In the genomic region with DNA sequence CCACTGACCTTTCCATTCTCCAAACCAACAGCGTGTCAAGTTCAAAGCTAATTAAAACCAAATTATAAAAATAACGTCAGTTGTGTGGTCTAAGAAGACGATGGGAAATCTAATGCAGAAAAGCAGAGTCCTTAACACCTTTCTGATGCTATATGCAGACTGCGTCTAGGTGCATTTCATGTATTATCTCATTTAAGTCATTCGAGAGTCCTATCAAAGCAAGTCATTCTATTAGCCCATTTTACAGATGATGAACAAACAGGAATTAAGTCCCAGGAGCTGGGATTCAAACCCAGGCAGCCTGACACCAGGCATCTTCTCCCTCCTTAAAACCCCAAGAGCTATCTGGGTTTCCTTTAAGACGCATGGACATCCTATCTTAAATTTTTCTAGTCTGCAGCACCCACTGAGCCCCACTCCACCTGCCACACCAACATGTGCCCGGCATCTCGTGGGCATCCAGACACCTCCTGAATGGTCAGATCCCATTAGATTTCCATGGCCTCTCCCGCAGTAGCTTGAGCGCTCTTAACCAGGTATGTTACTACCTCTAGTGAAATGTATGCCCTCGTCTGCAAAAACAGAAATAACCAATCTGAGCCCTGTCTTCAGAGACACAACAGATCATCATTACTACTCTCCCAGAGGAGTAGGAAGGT, we compare ENCODE assay signal across 20 cellular contexts.
A peak's percentile ranks its signal among the peaks of the same experiment; 100 is the strongest.
DNase-seq lines count a peak whose midpoint lies in the region; ATAC-seq and TF ChIP-seq lines count a peak whose summit lies in the region.
"Had no signal": no experiment of that assay in that cellular context is flagged by ENCODE, and none has a peak within 500 bp of the region (broad histone marks: within the 10 kb centered on the region; RNA-seq: fewer than 3 reads in every experiment).

No MANE protein-coding gene starts in this region.

- no peak for TF ChIP-seq POLR2A in gastroesophageal sphincter (IDR thresholded peaks at IDR 0.05)
- no peak for TF ChIP-seq POLR2A in prostate gland (IDR thresholded peaks at IDR 0.05)

- ATAC-seq in natural killer cell: no peak
- no peak for ATAC-seq in natural killer cell treated with Interleukin-12 subunit alpha and Interleukin-12 subunit beta and Interleukin-15 and Interleukin-18, amount 100 ng/mL, for 72 hours
- ATAC-seq in gastroesophageal sphincter: no peak
- ATAC-seq: left colon; stimulated activated effector memory CD8-positive, alpha-beta T cell treated with anti-CD3 and anti-CD28 coated beads, Interleukin-12 subunit alpha, Interleukin-12 subunit beta, amount 100 ng/mL, for 72 hours had no signal

- no peaks in the 10 kb centered on the region for H3K9me3 Mint-ChIP-seq in natural killer cell
- H3K9me3 Mint-ChIP-seq in natural killer cell treated with Interleukin-12 subunit alpha and Interleukin-12 subunit beta and Interleukin-15 and Interleukin-18, amount 100 ng/mL, for 72 hours: no peaks in the 10 kb centered on the region
- H3K9me3 Mint-ChIP-seq: activated naive CD4-positive, alpha-beta T cell treated with anti-CD3 and anti-CD28 coated beads, Interleukin-2, amount 50 U/mL, for 72 hours; T-cell had no signal

- peaks cover 0 to 60% (median 8%) of the 10 kb centered on the region in 3 donors for H3K4me1 ChIP-seq in gastroesophageal sphincter
- peaks cover 24% of the 10 kb centered on the region for H3K4me1 ChIP-seq in prostate gland (replicated peaks)

- peaks cover 23 to 26% of the 10 kb centered on the region in 2 donors for H3K4me1 Mint-ChIP-seq in natural killer cell
- H3K4me1 Mint-ChIP-seq in natural killer cell treated with Interleukin-12 subunit alpha and Interleukin-12 subunit beta and Interleukin-15 and Interleukin-18, amount 100 ng/mL, for 72 hours (ENCODE audit: low read depth in 2 of 2): peaks cover 15 to 27% of the 10 kb centered on the region in 2 donors
- H3K4me1 Mint-ChIP-seq: stimulated activated effector memory CD8-positive, alpha-beta T cell treated with anti-CD3 and anti-CD28 coated beads, Interleukin-12 subunit alpha, Interleukin-12 subunit beta, amount 100 ng/mL, for 72 hours had no signal

- no peaks in the 10 kb centered on the region for H3K9me3 ChIP-seq in gastroesophageal sphincter
- no peaks in the 10 kb centered on the region for H3K9me3 ChIP-seq in prostate gland
- H3K9me3 ChIP-seq: SJSA1 had no signal

- H3K4me3 ChIP-seq in gastroesophageal sphincter: no peak overlapping the region
- no peak overlapping the region for H3K4me3 ChIP-seq in prostate gland
- H3K4me3 ChIP-seq: SJSA1 had no signal

- H3K27me3 ChIP-seq in gastroesophageal sphincter (no peaks in the 10 kb centered on the region), prostate gland (replicated peaks; ENCODE audit: insufficient read depth) (no peaks in the 10 kb centered on the region)
- H3K27me3 ChIP-seq: SJSA1 had no signal

- H3K4me3 Mint-ChIP-seq in natural killer cell: peak overlapping the region; percentile 58
- no peak overlapping the region for H3K4me3 Mint-ChIP-seq in natural killer cell treated with Interleukin-12 subunit alpha and Interleukin-12 subunit beta and Interleukin-15 and Interleukin-18, amount 100 ng/mL, for 72 hours
- H3K4me3 Mint-ChIP-seq: stimulated activated effector memory CD8-positive, alpha-beta T cell treated with anti-CD3 and anti-CD28 coated beads, Interleukin-12 subunit alpha, Interleukin-12 subunit beta, amount 100 ng/mL, for 72 hours; T-cell had no signal

- no peak for TF ChIP-seq CTCF in natural killer cell (IDR thresholded peaks at IDR 0.05)
- TF ChIP-seq CTCF in gastroesophageal sphincter (IDR thresholded peaks at IDR 0.05): no peak
- TF ChIP-seq CTCF in prostate gland (IDR thresholded peaks at IDR 0.05): no peak

- H3K27ac ChIP-seq in gastroesophageal sphincter (peak overlapping the region in 3 of 4 donors; percentile 14 to 66 (median 59)), prostate gland (peak overlapping the region; percentile 60 to 92)
- H3K27ac ChIP-seq: SJSA1 had no signal

- no peak for TF ChIP-seq EP300 in gastroesophageal sphincter (IDR thresholded peaks at IDR 0.05)

- H3K36me3 ChIP-seq in gastroesophageal sphincter (no peaks in the 10 kb centered on the region), prostate gland (no peaks in the 10 kb centered on the region)
- H3K36me3 ChIP-seq: SJSA1 had no signal

- peak overlapping the region; percentile 70 to 81 for H3K27ac Mint-ChIP-seq in natural killer cell
- H3K27ac Mint-ChIP-seq in natural killer cell treated with Interleukin-12 subunit alpha and Interleukin-12 subunit beta and Interleukin-15 and Interleukin-18, amount 100 ng/mL, for 72 hours: peak overlapping the region in 1 of 2 donors; percentile 80
- H3K27ac Mint-ChIP-seq: activated naive CD4-positive, alpha-beta T cell treated with anti-CD3 and anti-CD28 coated beads, Interleukin-2, amount 50 U/mL, for 72 hours; stimulated activated effector memory CD8-positive, alpha-beta T cell treated with anti-CD3 and anti-CD28 coated beads, Interleukin-12 subunit alpha, Interleukin-12 subunit beta, amount 100 ng/mL, for 72 hours had no signal

- 84 to 86% methylated on average over 6 to 11 of the region's 11 CpGs for WGBS in gastroesophageal sphincter (ENCODE audit: low coverage in 1 of 2), 2 donors
- WGBS in prostate gland: 93% methylated on average over 11 of the region's 11 CpGs

- intact Hi-C loops in natural killer cell (cut with micrococcal nuclease) (no loop called here), prostate gland (cut with DNase I) (loop anchor here (5.0 kb wide), 1 partner anchor 81 kb away; no protein-coding TSS in a partner anchor)

- H3K36me3 Mint-ChIP-seq in natural killer cell: no peaks in the 10 kb centered on the region
- H3K36me3 Mint-ChIP-seq in natural killer cell treated with Interleukin-12 subunit alpha and Interleukin-12 subunit beta and Interleukin-15 and Interleukin-18, amount 100 ng/mL, for 72 hours: no peaks in the 10 kb centered on the region
- H3K36me3 Mint-ChIP-seq: activated naive CD4-positive, alpha-beta T cell treated with anti-CD3 and anti-CD28 coated beads, Interleukin-2, amount 50 U/mL, for 72 hours; stimulated activated effector memory CD8-positive, alpha-beta T cell treated with anti-CD3 and anti-CD28 coated beads, Interleukin-12 subunit alpha, Interleukin-12 subunit beta, amount 100 ng/mL, for 72 hours; T-cell had no signal

- no peaks in the 10 kb centered on the region for H3K27me3 Mint-ChIP-seq in natural killer cell (ENCODE audit: low read depth in 2 of 2)
- H3K27me3 Mint-ChIP-seq in natural killer cell treated with Interleukin-12 subunit alpha and Interleukin-12 subunit beta and Interleukin-15 and Interleukin-18, amount 100 ng/mL, for 72 hours: no peaks in the 10 kb centered on the region

- DNase-seq in natural killer cell (no peak), prostate gland (ENCODE audit: low spot score) (no peak), D341Med (ENCODE audit: low spot score) (no peak), HuH-7.5 (ENCODE audit: low spot score) (no peak), NCI-H69 (lab: John Stamatoyannopoulos, UW) (no peak)
- DNase-seq in natural killer cell treated with Interleukin-12 subunit alpha and Interleukin-12 subunit beta and Interleukin-15 and Interleukin-18, amount 100 ng/mL, for 72 hours (ENCODE audit: low spot score): no peak
- DNase-seq: activated CD4-positive, alpha-beta T cell treated with anti-CD3 and anti-CD28 coated beads, Interleukin-2, amount 50 U/mL, for 1 hour; C1 segment of cervical spinal cord; cerebellar nuclear complex; H7; left colon; NCI-H1092 treated with DMSO at 0.1 percent for 48 hours; NCI-H1930; NCI-H526; small intestine; T-cell had no signal
